Comparison of ENCODE assay signal across 8 cellular contexts in genomic region chr11:57248780-57249383, GRCh38. TPM values are rescaled to one million over a fixed set of nuclear protein-coding genes. Genes with fewer than 3 reads are reported as not detected.
A peak's percentile ranks its signal among the peaks of the same experiment; 100 is the strongest.
DNase-seq lines count a peak whose midpoint lies in the region; ATAC-seq and TF ChIP-seq lines count a peak whose summit lies in the region.

No MANE protein-coding gene starts in this region.

- H3K4me1 ChIP-seq in liver (ENCODE audit: control insufficient read depth in 4 of 4, insufficient read depth in 4 of 4, low read length in 3 of 4): peaks cover 0 to 13% (median 7%) of the 10 kb centered on the region in 4 donors

- TF ChIP-seq RAD21 in liver (IDR thresholded peaks at IDR 0.05): peak; percentile 83 to 92

- ATAC-seq in GM21360 (IDR thresholded peaks at IDR 0.05; ENCODE audit: unreplicated experiment): peak; percentile 73

- DNase-seq in ELR (ENCODE audit: low read depth): peak; percentile 70
- DNase-seq in HUDEP-2 (lab: John Stamatoyannopoulos, UW; ENCODE audit: unreplicated experiment in 76 of 76): peak in 47 of 76 experiments; percentile 2 to 63 (median 23)
- peak; percentile 68 for DNase-seq in RPMI8226
- peak; percentile 70 for DNase-seq in choroid plexus epithelial cell (ENCODE audit: low read depth)
- peak; percentile 22 for DNase-seq in superior temporal gyrus (ENCODE audit: extremely low spot score)
- DNase-seq in activated effector memory CD4-positive, alpha-beta T cell treated with Interleukin-2 at 50 U/mL for 16 hours: no peak

- 22% methylated on average over 9 of the region's 9 CpGs for WGBS in liver

- H3K4me3 ChIP-seq in choroid plexus epithelial cell (ENCODE audit: low read depth, low read length): no peak overlapping the region
- no peak overlapping the region for H3K4me3 ChIP-seq in liver (ENCODE audit: low read depth in 1 of 3, low read length in 3 of 3)

- TF ChIP-seq CTCF in choroid plexus epithelial cell (conservative IDR thresholded peaks at IDR 0.05; ENCODE audit: low read depth, low read length) (peak; percentile 67), liver (IDR thresholded peaks at IDR 0.05; ENCODE audit: low read depth, low read length, missing input control) (peak; percentile 71)

- no peaks in the 10 kb centered on the region for H3K9me3 ChIP-seq in liver (ENCODE audit: control insufficient read depth in 4 of 4, low read length in 3 of 4)

- H3K36me3 ChIP-seq in liver (ENCODE audit: control insufficient read depth in 4 of 4, insufficient read depth in 3 of 4, low read depth in 1 of 4, low read length in 3 of 4): no peaks in the 10 kb centered on the region

- H3K27ac ChIP-seq in liver (ENCODE audit: low read depth in 1 of 2, low read length in 2 of 2): no peak overlapping the region

- no peaks in the 10 kb centered on the region for H3K27me3 ChIP-seq in liver (ENCODE audit: control insufficient read depth in 4 of 4, insufficient read depth in 4 of 4, low read length in 3 of 4)

- no peak overlapping the region for H3K9ac ChIP-seq in liver (ENCODE audit: low read depth in 1 of 2, low read length in 2 of 2)

TF ChIP-seq in liver, 16 proteins besides CTCF, POLR2A, EP300 and RAD21:
- no peak for TF ChIP-seq FOXA2 (IDR thresholded peaks at IDR 0.05)
- no peak for TF ChIP-seq REST (IDR thresholded peaks at IDR 0.05)
- TF ChIP-seq HNF4G (IDR thresholded peaks at IDR 0.05): no peak
- no peak for TF ChIP-seq YY1 (IDR thresholded peaks at IDR 0.05)
- TF ChIP-seq JUND (IDR thresholded peaks at IDR 0.05): no peak
- TF ChIP-seq EGR1 (IDR thresholded peaks at IDR 0.05; ENCODE audit: low read depth in 2 of 2): no peak
- no peak for TF ChIP-seq SP1 (IDR thresholded peaks at IDR 0.05)
- TF ChIP-seq ZBTB33 (IDR thresholded peaks at IDR 0.05): no peak
- TF ChIP-seq MAX (IDR thresholded peaks at IDR 0.05): no peak

RNA-seq across cellular contexts. Expression of gene APLNR, which starts 11.8 kb away (rescaled TPM):
- total RNA-seq in liver: 10 to 100 TPM in 1 of 2 donors, 1 to 10 TPM in 1; 3.2 to 39.4 TPM
- polyA plus RNA-seq in liver: 1 to 10 TPM; 3.4 to 4.5 TPM
